Comparison of ENCODE assay signal across 17 cellular contexts in genomic region chr5:57207007-57207653, GRCh38. TPM values are rescaled to one million over a fixed set of nuclear protein-coding genes. Genes with fewer than 3 reads are reported as not detected.
DNase-seq lines count a peak whose midpoint lies in the region; ATAC-seq and TF ChIP-seq lines count a peak whose summit lies in the region.
"Had no signal": no experiment of that assay in that cellular context is flagged by ENCODE, and none has a peak within 500 bp of the region (broad histone marks: within the 10 kb centered on the region; RNA-seq: fewer than 3 reads in every experiment).

No MANE protein-coding gene starts in this region.

- H3K4me1 Mint-ChIP-seq in CD4-positive, alpha-beta memory T cell: peaks cover 57 to 85% (median 69%) of the 10 kb centered on the region in 4 donors
- peaks cover 49% of the 10 kb centered on the region for H3K4me1 Mint-ChIP-seq in activated T-helper 17 cell treated with anti-CD3 and anti-CD28 coated beads, Interleukin-2, amount 50 U/mL, for 72 hours
- peaks cover 15% of the 10 kb centered on the region for H3K4me1 Mint-ChIP-seq in nephron progenitor cell

- H3K4me1 ChIP-seq in CD4-positive, alpha-beta memory T cell (ENCODE audit: insufficient read depth, low read length): peaks cover 84% of the 10 kb centered on the region

- H3K36me3 ChIP-seq in CD4-positive, alpha-beta memory T cell (ENCODE audit: insufficient read depth, low read length): no peaks in the 10 kb centered on the region

- H3K27ac Mint-ChIP-seq in CD4-positive, alpha-beta memory T cell: peak overlapping the region in 5 of 7 donors; percentile 1 to 75 (median 52)
- H3K27ac Mint-ChIP-seq in activated T-helper 17 cell treated with anti-CD3 and anti-CD28 coated beads, Interleukin-2, amount 50 U/mL, for 72 hours: no peak overlapping the region
- H3K27ac Mint-ChIP-seq in nephron progenitor cell: peak overlapping the region; percentile 89

- H3K4me3 ChIP-seq in CD4-positive, alpha-beta memory T cell (ENCODE audit: low read length in 2 of 2): no peak overlapping the region
- H3K4me3 ChIP-seq: lung, upper lobe of left lung had no signal

- H3K36me3 Mint-ChIP-seq in CD4-positive, alpha-beta memory T cell: peaks cover 4 to 26% of the 10 kb centered on the region in 2 donors
- H3K36me3 Mint-ChIP-seq in activated T-helper 17 cell treated with anti-CD3 and anti-CD28 coated beads, Interleukin-2, amount 50 U/mL, for 72 hours (ENCODE audit: low read depth): peaks cover 71% of the 10 kb centered on the region
- H3K36me3 Mint-ChIP-seq in nephron progenitor cell (ENCODE audit: low read depth): peaks cover 69% of the 10 kb centered on the region
- H3K36me3 Mint-ChIP-seq: CD4-positive, CD25-positive, alpha-beta regulatory T cell had no signal

- H3K9me3 ChIP-seq in CD4-positive, alpha-beta memory T cell (ENCODE audit: control insufficient read depth in 1 of 2, low read length in 2 of 2): no peaks in the 10 kb centered on the region
- H3K9me3 ChIP-seq: upper lobe of left lung had no signal

- H3K27me3 ChIP-seq in CD4-positive, alpha-beta memory T cell (ENCODE audit: insufficient read depth, low read length): no peaks in the 10 kb centered on the region
- H3K27me3 ChIP-seq: upper lobe of left lung had no signal

- CTCF ChIA-PET in CD4-positive, alpha-beta memory T cell (lab: Charles Lee; ENCODE audit: partially characterized antibody): interaction anchor here (2.9 kb wide), 1 partner anchor 12 kb away, joined by 10 read pairs; no protein-coding TSS in a partner anchor

- peak; percentile 29 for DNase-seq in SIG-M5 treated with dmso at 0.1 percent for 504 hours (lab: John Stamatoyannopoulos, UW; ENCODE audit: unreplicated experiment)
- DNase-seq in SIG-M5 (lab: John Stamatoyannopoulos, UW): no peak
- DNase-seq in CD4-positive, alpha-beta memory T cell: no peak
- no peak for DNase-seq in nephron progenitor cell
- DNase-seq in GOT3 (lab: John Stamatoyannopoulos, UW): no peak
- no peak for DNase-seq in activated CD4-positive, CD25-positive, alpha-beta regulatory T cell (lab: John Stamatoyannopoulos, UW)
- DNase-seq in NCI-H1417 (lab: John Stamatoyannopoulos, UW): no peak
- DNase-seq: CD4-positive, CD25-positive, alpha-beta regulatory T cell; cortex of kidney; NCI-H2029 treated with DMSO at 0.1 percent for 48 hours; NCI-H69; stimulated activated CD4-positive, alpha-beta T cell treated with anti-CD3 and anti-CD28 coated beads, Interleukin-4, amount 100 ng/mL, for 24 hours; stimulated activated CD8-positive, alpha-beta memory T cell treated with anti-CD3 and anti-CD28 coated beads, Interleukin-4, amount 100 ng/mL, for 48 hours; upper lobe of left lung had no signal

- POLR2A ChIA-PET in CD4-positive, alpha-beta memory T cell (lab: Charles Lee; ENCODE audit: partially characterized antibody): interaction anchor here (0.7 to 2.2 kb wide), 2 partner anchors 11 to 34 kb away, joined by 3 to 7 read pairs; partner anchors contain the start of gene GPBP1

- peak overlapping the region in 4 of 8 donors; percentile 1 to 70 (median 40) for H3K4me3 Mint-ChIP-seq in CD4-positive, alpha-beta memory T cell
- peak overlapping the region; percentile 25 for H3K4me3 Mint-ChIP-seq in activated T-helper 17 cell treated with anti-CD3 and anti-CD28 coated beads, Interleukin-2, amount 50 U/mL, for 72 hours
- no peak overlapping the region for H3K4me3 Mint-ChIP-seq in nephron progenitor cell

- peaks cover 0 to 2% (median 0%) of the 10 kb centered on the region in 8 donors for H3K9me3 Mint-ChIP-seq in CD4-positive, alpha-beta memory T cell
- H3K9me3 Mint-ChIP-seq in activated T-helper 17 cell treated with anti-CD3 and anti-CD28 coated beads, Interleukin-2, amount 50 U/mL, for 72 hours: no peaks in the 10 kb centered on the region
- peaks cover 11% of the 10 kb centered on the region for H3K9me3 Mint-ChIP-seq in nephron progenitor cell
- H3K9me3 Mint-ChIP-seq: CD4-positive, CD25-positive, alpha-beta regulatory T cell had no signal

- intact Hi-C loops in CD4-positive, alpha-beta memory T cell (cut with micrococcal nuclease): no loop called here

- H3K27me3 Mint-ChIP-seq in CD4-positive, alpha-beta memory T cell: no peaks in the 10 kb centered on the region
- H3K27me3 Mint-ChIP-seq in activated T-helper 17 cell treated with anti-CD3 and anti-CD28 coated beads, Interleukin-2, amount 50 U/mL, for 72 hours: no peaks in the 10 kb centered on the region
- H3K27me3 Mint-ChIP-seq in nephron progenitor cell (ENCODE audit: low read depth, poor library complexity): no peaks in the 10 kb centered on the region
- H3K27me3 Mint-ChIP-seq: CD4-positive, CD25-positive, alpha-beta regulatory T cell had no signal

- H3K27ac ChIP-seq in CD4-positive, alpha-beta memory T cell (ENCODE audit: low read depth, low read length): no peak overlapping the region
- H3K27ac ChIP-seq: epithelial cell of prostate, upper lobe of left lung had no signal

- TF ChIP-seq CTCF in nephron progenitor cell (IDR thresholded peaks at IDR 0.05): no peak

- ATAC-seq in activated T-helper 17 cell treated with anti-CD3 and anti-CD28 coated beads, Interleukin-2, amount 50 U/mL, for 72 hours (replicated peaks): no peak

RNA-seq across cellular contexts. Expression of gene GPBP1, which starts 33.3 kb away (rescaled TPM):
- total RNA-seq in CD4-positive, alpha-beta memory T cell: 100 to 1,000 TPM; 136 to 137 TPM
- 100 to 1,000 TPM in 1 of 2 donors, 10 to 100 TPM in 1; 92.1 to 104 TPM for polyA plus RNA-seq in CD4-positive, alpha-beta memory T cell
- total RNA-seq in activated T-helper 17 cell treated with anti-CD3 and anti-CD28 coated beads, Interleukin-2, amount 50 U/mL, for 72 hours: 100 to 1,000 TPM in 1 of 2 donors, 10 to 100 TPM in 1; 83.6 to 123 TPM
